22 cellular contexts compared by ENCODE assay signal in genomic region chr16:85724936-85725335, GRCh38.
"Had no signal": no experiment of that assay in that cellular context is flagged by ENCODE, and none has a peak within 500 bp of the region (broad histone marks: within the 10 kb centered on the region; RNA-seq: fewer than 3 reads in every experiment).

No MANE protein-coding gene starts in this region.

- H3K36me3 ChIP-seq: breast epithelium, heart left ventricle, suprapubic skin, tibial artery, upper lobe of right lung had no signal

- H3K9me3 ChIP-seq: breast epithelium, heart left ventricle, suprapubic skin, tibial artery, upper lobe of right lung had no signal

- H3K27me3 ChIP-seq: breast epithelium, heart left ventricle, upper lobe of right lung had no signal

- H3K4me1 ChIP-seq: breast epithelium, suprapubic skin, tibial artery, upper lobe of right lung had no signal

- H3K4me3 ChIP-seq: breast epithelium, heart left ventricle, suprapubic skin, tibial artery, upper lobe of right lung had no signal

- ATAC-seq: activated naive CD4-positive, alpha-beta T cell treated with anti-CD3 and anti-CD28 coated beads, Interleukin-2, amount 50 U/mL, for 72 hours; activated T-cell treated with anti-CD3 and anti-CD28 coated beads, Interleukin-2, amount 50 U/mL, for 72 hours; esophagus mucosa; naive thymus-derived CD8-positive, alpha-beta T cell; right cardiac atrium; stimulated activated naive B cell treated with anti-CD40 and anti-IgM and Interleukin-4, amounts not matched to agents 10 μg/mL and 1 μg/mL and 100 μg/mL, for 72 hours; upper lobe of right lung had no signal

- H3K27ac ChIP-seq: breast epithelium, heart left ventricle, suprapubic skin, tibial artery, upper lobe of right lung had no signal

- DNase-seq: activated CD4-positive, alpha-beta T cell treated with anti-CD3 and anti-CD28 coated beads for 4 hours; activated CD4-positive, alpha-beta T cell treated with anti-CD3 and anti-CD28 coated beads, Interleukin-2, amount 50 U/mL, for 4 hours; activated naive CD4-positive, alpha-beta T cell; activated T-cell treated with anti-CD3 and anti-CD28 coated beads for 4 hours; activated T-cell treated with anti-CD3 and anti-CD28 coated beads, Interleukin-2, amount 50 U/mL, for 72 hours; central memory CD4-positive, alpha-beta T cell; endodermal cell; foreskin fibroblast; heart left ventricle; midbrain; naive thymus-derived CD8-positive, alpha-beta T cell; occipital lobe; right cardiac atrium; stimulated activated CD4-positive, alpha-beta T cell treated with anti-CD3 and anti-CD28 coated beads, Interleukin-15, amount 100 ng/mL, for 24 hours; stimulated activated CD4-positive, alpha-beta T cell treated with anti-CD3 and anti-CD28 coated beads, Interleukin-2, amount 100 ng/mL, for 24 hours; stimulated activated naive B cell treated with anti-CD40 and anti-IgM and Interleukin-4, amounts not matched to agents 10 μg/mL and 1 μg/mL and 100 μg/mL, for 72 hours; tibial artery; upper lobe of right lung had no signal
